Comparison of ENCODE assay signal across 8 cellular contexts in the genomic region with DNA sequence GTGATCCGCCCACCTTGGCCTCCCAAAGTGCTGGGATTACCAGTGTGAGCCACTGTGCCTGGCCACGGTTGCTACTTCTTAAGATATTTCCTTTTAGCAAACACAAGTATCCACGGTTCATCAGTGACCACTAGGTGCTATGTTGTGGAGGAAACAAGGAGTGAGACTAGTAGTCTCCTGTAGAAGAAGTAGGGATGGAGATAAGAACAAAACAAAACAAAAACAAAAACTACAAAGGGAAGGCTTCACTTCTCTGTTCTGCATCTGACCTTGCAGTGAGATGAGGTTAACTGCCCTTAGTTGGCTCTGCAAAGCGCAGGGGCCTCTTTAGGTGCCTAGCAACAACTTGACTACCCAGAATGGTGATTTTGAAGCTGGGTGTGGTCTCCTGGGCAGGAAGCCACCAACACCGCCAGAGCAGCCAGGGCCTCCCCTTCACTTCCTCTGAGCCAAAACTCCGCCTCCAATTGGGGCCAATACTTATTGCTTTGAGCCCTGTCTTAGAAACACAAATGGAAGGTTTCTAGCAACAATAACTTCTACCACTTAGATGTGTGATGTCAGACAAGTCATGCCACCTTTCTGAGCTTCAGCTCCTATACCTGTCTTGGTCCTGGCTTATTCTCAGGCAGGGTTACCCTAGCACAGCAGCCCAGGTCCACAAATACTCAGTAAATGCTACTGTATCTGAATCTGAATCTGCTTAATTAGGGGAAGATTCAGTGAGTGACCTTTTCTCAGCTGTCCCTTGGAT. TPM values are rescaled to one million over a fixed set of nuclear protein-coding genes. Genes with fewer than 3 reads are reported as not detected.
DNase-seq lines count a peak whose midpoint lies in the region; ATAC-seq and TF ChIP-seq lines count a peak whose summit lies in the region.

No MANE protein-coding gene starts in this region.

- ATAC-seq in HG02588 (IDR thresholded peaks at IDR 0.05; ENCODE audit: unreplicated experiment) (peak; percentile 91), omental fat pad (ENCODE audit: low FRiP score) (no peak)

- H3K27ac ChIP-seq in VCaP: peak overlapping the region; percentile 50

- TF ChIP-seq CTCF in VCaP (conservative IDR thresholded peaks at IDR 0.05) (no peak), omental fat pad (IDR thresholded peaks at IDR 0.05) (no peak)

- DNase-seq in NCI-H1436 (lab: John Stamatoyannopoulos, UW): peak; percentile 57
- peak; percentile 98 for DNase-seq in central memory CD4-positive, alpha-beta T cell
- DNase-seq in mucosa of gallbladder (ENCODE audit: low spot score): peak; percentile 72
- DNase-seq in stimulated activated naive CD4-positive, alpha-beta T cell treated with Interleukin-2 at 50 U/mL for 16 hours (lab: John Stamatoyannopoulos, UW): peak; percentile 83
- no peak for DNase-seq in omental fat pad (ENCODE audit: low spot score)

- TF ChIP-seq POLR2A in GM15510 (IDR thresholded peaks at IDR 0.05; ENCODE audit: borderline replicate concordance, extremely low read depth, insufficient read length): peak; percentile 48

RNA-seq across cellular contexts. Expression of a gene that starts 12.7 kb away (rescaled TPM):
- total RNA-seq in mucosa of gallbladder: 273 TPM
- 100 to 1,000 TPM; 186 to 260 (median 205) TPM for total RNA-seq in omental fat pad

RNA-seq across cellular contexts. Expression of a gene that starts 38.3 kb away (rescaled TPM):
- total RNA-seq in mucosa of gallbladder (25.1 TPM), omental fat pad (1 to 10 TPM in 1 of 4 donors, under 1 TPM in 1, not detected in 2; 0.74 to 2.4 TPM)
